ENCODE assay signal across 1 cellular context in genomic region chr17:62423647-62424461, GRCh38.
TF ChIP-seq lines count a peak whose summit lies in the region.

TSS of gene METTL2A (plus strand) at chr17:62423897. CDS start at chr17:62423903, 6 bp downstream.

TF ChIP-seq in HepG2, 621 proteins besides CTCF, POLR2A, EP300 and RAD21 (continued from another document and continues in another):
- TF ChIP-seq ZBTB40 (IDR thresholded peaks at IDR 0.05) (peak; percentile 64), ZBTB40 (CRISPR knock-in tag; IDR thresholded peaks at IDR 0.05) (peak; percentile 77), DR1 (CRISPR knock-in tag; IDR thresholded peaks at IDR 0.05) (peak; percentile 69; the same call in 1 of the 2 replicates), HOXA5 (CRISPR knock-in tag; IDR thresholded peaks at IDR 0.05) (0 out of 2 replicates have a peak, but pooled peaks have one; percentile 23), KMT2B (CRISPR knock-in tag; IDR thresholded peaks at IDR 0.05) (peak; percentile 95), MEIS1 (CRISPR knock-in tag; IDR thresholded peaks at IDR 0.05; ENCODE audit: borderline replicate concordance) (0 out of 2 replicates have a peak, but pooled peaks have one; percentile 62), E2F5 (CRISPR knock-in tag; conservative IDR thresholded peaks at IDR 0.05) (peak; percentile 93), ZNF747 (CRISPR knock-in tag; IDR thresholded peaks at IDR 0.05; ENCODE audit: borderline replicate concordance) (peak; percentile 61; the same call in 1 of the 2 replicates), YY1 (IDR thresholded peaks at IDR 0.05; ENCODE audit: insufficient read depth, insufficient replicate concordance, low read depth, low read length) (peak; percentile 97), IRF9 (CRISPR knock-in tag; IDR thresholded peaks at IDR 0.05; ENCODE audit: borderline replicate concordance) (peak; percentile 82; the same call in 1 of the 2 replicates), RARG (CRISPR knock-in tag; IDR thresholded peaks at IDR 0.05; ENCODE audit: low read depth) (0 out of 2 replicates have a peak, but pooled peaks have one; percentile 63), ELF4 (CRISPR knock-in tag; IDR thresholded peaks at IDR 0.05; ENCODE audit: borderline replicate concordance) (peak; percentile 70; the same call in 1 of the 2 replicates), SPEN (CRISPR knock-in tag; IDR thresholded peaks at IDR 0.05; ENCODE audit: low read depth) (peak; percentile 100), WIZ (CRISPR knock-in tag; IDR thresholded peaks at IDR 0.05) (peak; percentile 99), ZNF501 (CRISPR knock-in tag; IDR thresholded peaks at IDR 0.05) (peak; percentile 96), PRDM15 (CRISPR knock-in tag; IDR thresholded peaks at IDR 0.05) (peak; percentile 82), ZNF503 (CRISPR knock-in tag; IDR thresholded peaks at IDR 0.05) (0 out of 2 replicates have a peak, but pooled peaks have one; percentile 28), HINFP (CRISPR knock-in tag; IDR thresholded peaks at IDR 0.05; ENCODE audit: low read depth) (peak; percentile 68; the same call in 1 of the 2 replicates), ZNF792 (CRISPR knock-in tag; IDR thresholded peaks at IDR 0.05) (peak; percentile 90; the same call in 1 of the 2 replicates), ASH2L (IDR thresholded peaks at IDR 0.05; ENCODE audit: insufficient read length, low read depth, low read length) (peak; percentile 88), ZNF782 (CRISPR knock-in tag; IDR thresholded peaks at IDR 0.05; ENCODE audit: borderline replicate concordance) (peak; percentile 71; the same call in 1 of the 2 replicates), GZF1 (CRISPR knock-in tag; IDR thresholded peaks at IDR 0.05) (peak; percentile 80), RNF219 (CRISPR knock-in tag; IDR thresholded peaks at IDR 0.05) (peak; percentile 67; the same call in 1 of the 2 replicates), PAXIP1 (CRISPR knock-in tag; conservative IDR thresholded peaks at IDR 0.05) (peak; percentile 31; the same call in 1 of the 2 replicates)
